In the genomic region with DNA sequence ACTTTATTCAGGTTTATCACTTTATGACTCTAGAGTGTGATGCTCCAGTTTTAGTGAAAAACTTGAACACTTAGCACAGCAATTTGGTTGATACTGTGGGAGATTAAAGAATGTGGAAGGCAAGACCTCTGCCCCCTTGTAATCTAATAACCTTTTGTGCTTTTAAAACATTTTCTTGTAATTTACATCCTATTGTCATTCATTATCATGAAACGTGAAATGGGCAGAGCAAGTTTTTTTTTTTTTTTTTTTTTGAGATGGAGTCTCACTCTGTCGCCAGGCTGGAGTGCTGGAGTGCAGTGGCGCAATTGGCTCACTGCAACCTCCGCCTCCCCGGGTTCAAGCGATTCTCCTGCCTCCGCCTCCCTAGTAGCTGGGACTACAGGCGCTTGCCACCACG, we compare ENCODE assay signal across 12 cellular contexts. TPM values are rescaled to one million over a fixed set of nuclear protein-coding genes. Genes with fewer than 3 reads are reported as not detected.
DNase-seq lines count a peak whose midpoint lies in the region; ATAC-seq, FAIRE-seq and TF ChIP-seq lines count a peak whose summit lies in the region.
"Had no signal": no experiment of that assay in that cellular context is flagged by ENCODE, and none has a peak within 500 bp of the region (broad histone marks: within the 10 kb centered on the region; RNA-seq: fewer than 3 reads in every experiment).

No MANE protein-coding gene starts in this region.

- peaks cover 67% of the 10 kb centered on the region for H3K79me2 ChIP-seq in keratinocyte (ENCODE audit: control insufficient read depth, insufficient read depth, low read length)

- no peak for TF ChIP-seq POLR2A in gastroesophageal sphincter (IDR thresholded peaks at IDR 0.05)

- no peak for TF ChIP-seq CTCF in keratinocyte (optimal IDR thresholded peaks at IDR 0.05 in 1 of 3, IDR thresholded peaks at IDR 0.05 in 1 of 3, conservative IDR thresholded peaks at IDR 0.05 in 1 of 3; ENCODE audit: extremely low read depth in 1 of 3, insufficient read depth in 2 of 3, low read length in 3 of 3)
- TF ChIP-seq CTCF in gastroesophageal sphincter (IDR thresholded peaks at IDR 0.05), result no peak

- dilution Hi-C loops in keratinocyte (cut with MboI; ENCODE audit: extremely low pct_ligation_motif_present, low sequenced_read_pairs), result no loop called here

- peak overlapping the region; percentile 99 for H3K27ac Mint-ChIP-seq in activated naive CD4-positive, alpha-beta T cell treated with anti-CD3 and anti-CD28 coated beads, Interleukin-2, amount 50 U/mL, for 24 hours
- peak overlapping the region; percentile 94 to 98 for H3K27ac Mint-ChIP-seq in activated naive CD4-positive, alpha-beta T cell treated with anti-CD3 and anti-CD28 coated beads, Interleukin-2, amount 50 U/mL, for 72 hours

- H3K4me3 ChIP-seq in keratinocyte (ENCODE audit: control insufficient read depth in 2 of 3, extremely low read depth in 1 of 3, insufficient read depth in 2 of 3, low read depth in 1 of 3, low read length in 3 of 3) (peak overlapping the region; percentile 73 to 95 (median 86)), thymus (ENCODE audit: low read length) (peak overlapping the region; percentile 85), gastroesophageal sphincter (peak overlapping the region in 1 of 2 donors; percentile 80)

- FAIRE-seq in keratinocyte (lab: Jason Lieb, UNC), result no peak

- H3K4me1 Mint-ChIP-seq in activated naive CD4-positive, alpha-beta T cell treated with anti-CD3 and anti-CD28 coated beads, Interleukin-2, amount 50 U/mL, for 24 hours, result peaks cover 57% of the 10 kb centered on the region

- peaks cover 9% of the 10 kb centered on the region for H4K20me1 ChIP-seq in keratinocyte (ENCODE audit: control insufficient read depth, extremely low read depth, insufficient read depth, low read length)

- H3K9me1 ChIP-seq in keratinocyte (ENCODE audit: control insufficient read depth, extremely low read depth, insufficient read depth, low read length), result no peaks in the 10 kb centered on the region

- no peaks in the 10 kb centered on the region for H3K9me3 Mint-ChIP-seq in activated naive CD4-positive, alpha-beta T cell treated with anti-CD3 and anti-CD28 coated beads, Interleukin-2, amount 50 U/mL, for 24 hours
- H3K9me3 Mint-ChIP-seq in activated naive CD4-positive, alpha-beta T cell treated with anti-CD3 and anti-CD28 coated beads, Interleukin-2, amount 50 U/mL, for 72 hours, result no peaks in the 10 kb centered on the region

- peak overlapping the region; percentile 89 for H3K9ac ChIP-seq in keratinocyte (ENCODE audit: control insufficient read depth, extremely low read depth, insufficient read depth, low read length)

- TF ChIP-seq EP300 in gastroesophageal sphincter (IDR thresholded peaks at IDR 0.05), result no peak

- peak overlapping the region; percentile 98 for H3K4me3 Mint-ChIP-seq in activated naive CD4-positive, alpha-beta T cell treated with anti-CD3 and anti-CD28 coated beads, Interleukin-2, amount 50 U/mL, for 24 hours

- H3K4me1 ChIP-seq in keratinocyte (ENCODE audit: control insufficient read depth, extremely low read depth, insufficient read depth, low read length), result peaks cover 13% of the 10 kb centered on the region
- peaks cover 8% of the 10 kb centered on the region for H3K4me1 ChIP-seq in thymus (ENCODE audit: control insufficient read depth, insufficient read depth, low read length)
- peaks cover 3 to 64% (median 7%) of the 10 kb centered on the region in 3 donors for H3K4me1 ChIP-seq in gastroesophageal sphincter

- no peak overlapping the region for H2AFZ ChIP-seq in keratinocyte (ENCODE audit: control insufficient read depth, low read length)

- H3K36me3 ChIP-seq in keratinocyte (ENCODE audit: control insufficient read depth in 2 of 2, extremely low read depth in 1 of 2, insufficient read depth in 2 of 2, low read length in 2 of 2), result peaks cover 1 to 3% of the 10 kb centered on the region in 2 experiments
- H3K36me3 ChIP-seq in thymus (ENCODE audit: control insufficient read depth, insufficient read depth), result peaks cover 7% of the 10 kb centered on the region
- H3K36me3 ChIP-seq in gastroesophageal sphincter, result peaks cover 0 to 13% of the 10 kb centered on the region in 2 donors

- H3K9me3 ChIP-seq in keratinocyte (ENCODE audit: control insufficient read depth, low read depth, low read length) (no peaks in the 10 kb centered on the region), thymus (ENCODE audit: control insufficient read depth) (no peaks in the 10 kb centered on the region), gastroesophageal sphincter (no peaks in the 10 kb centered on the region)

- DNase-seq in activated naive CD4-positive, alpha-beta T cell (lab: John Stamatoyannopoulos, UW), result no peak
- DNase-seq in activated naive CD4-positive, alpha-beta T cell treated with anti-CD3 and anti-CD28 coated beads, Interleukin-2, amount 50 U/mL, for 72 hours (ENCODE audit: low spot score in 2 of 2), result no peak
- DNase-seq in keratinocyte (ENCODE audit: low read depth, low spot score), result no peak
- no peak for DNase-seq in GOT3 (lab: John Stamatoyannopoulos, UW)
- DNase-seq: effector CD4-positive, alpha-beta T cell; KBM-7; stimulated activated CD4-positive, alpha-beta T cell treated with anti-CD3 and anti-CD28 coated beads, Interleukin-15, amount 100 ng/mL, for 24 hours had no signal

- H3K27ac ChIP-seq in keratinocyte (ENCODE audit: control insufficient read depth, insufficient read depth, low read length), result no peak overlapping the region
- H3K27ac ChIP-seq in thymus (ENCODE audit: low read depth), result no peak overlapping the region
- no peak overlapping the region for H3K27ac ChIP-seq in gastroesophageal sphincter

- peaks cover 11% of the 10 kb centered on the region for H3K36me3 Mint-ChIP-seq in activated naive CD4-positive, alpha-beta T cell treated with anti-CD3 and anti-CD28 coated beads, Interleukin-2, amount 50 U/mL, for 24 hours
- peaks cover 18 to 31% of the 10 kb centered on the region in 2 donors for H3K36me3 Mint-ChIP-seq in activated naive CD4-positive, alpha-beta T cell treated with anti-CD3 and anti-CD28 coated beads, Interleukin-2, amount 50 U/mL, for 72 hours

- 90% methylated on average over 9 of the region's 9 CpGs for WGBS in thymus
- WGBS in gastroesophageal sphincter (ENCODE audit: low coverage in 1 of 2), 2 donors, result 0 to 77% methylated on average over 1 to 9 of the region's 9 CpGs

- peak overlapping the region; percentile 96 for H3K4me2 ChIP-seq in keratinocyte (ENCODE audit: control insufficient read depth, extremely low read depth, insufficient read depth, low read depth, low read length)

- ATAC-seq in activated naive CD4-positive, alpha-beta T cell treated with anti-CD3 and anti-CD28 coated beads, Interleukin-2, amount 50 U/mL, for 72 hours, result no peak
- ATAC-seq in GM19351 (IDR thresholded peaks at IDR 0.05; ENCODE audit: unreplicated experiment) (no peak), gastroesophageal sphincter (no peak)

- no peaks in the 10 kb centered on the region for H3K27me3 Mint-ChIP-seq in activated naive CD4-positive, alpha-beta T cell treated with anti-CD3 and anti-CD28 coated beads, Interleukin-2, amount 50 U/mL, for 24 hours

- H3K27me3 ChIP-seq in keratinocyte (ENCODE audit: control insufficient read depth, extremely low read depth, insufficient read depth, low read length), result no peaks in the 10 kb centered on the region
- no peaks in the 10 kb centered on the region for H3K27me3 ChIP-seq in thymus (ENCODE audit: control insufficient read depth, insufficient read depth)
- H3K27me3 ChIP-seq in gastroesophageal sphincter, result no peaks in the 10 kb centered on the region

RNA-seq across cellular contexts. Expression of gene PAIP2, which starts 1.8 kb away (rescaled TPM):
- 100 to 1,000 TPM in 1 of 2 donors, 10 to 100 TPM in 1; 85.7 to 111 TPM for total RNA-seq in activated naive CD4-positive, alpha-beta T cell treated with anti-CD3 and anti-CD28 coated beads, Interleukin-2, amount 50 U/mL, for 72 hours
- polyA plus RNA-seq in keratinocyte (31.0 to 65.6 TPM (median 43.8 TPM) in 3 replicates), thymus (155 TPM)
- polyA plus RNA-seq in keratinocyte (2011; ENCODE audit: low read depth), result 80.5 TPM
- 36.1 and 63.7 TPM in 2 replicates for polyA plus RNA-seq in keratinocyte (2011; cell fraction: cytosol; rRNA removed)
- polyA plus RNA-seq in keratinocyte (2011; cell fraction: nucleus; rRNA removed), result 22.0 and 33.2 TPM in 2 replicates
- polyA plus RNA-seq in keratinocyte (2012; ENCODE audit: low replicate concordance), result 41.7 and 65.0 TPM in 2 replicates
- 7.7 to 32.7 TPM (median 10.2 TPM) in 3 replicates for polyA minus RNA-seq in keratinocyte
- 50.8 TPM for polyA minus RNA-seq in keratinocyte (2011; cell fraction: cytosol; rRNA and poly(A)+ RNA removed)
- polyA minus RNA-seq in keratinocyte (2011; cell fraction: nucleus; rRNA and poly(A)+ RNA removed), result 7.9 and 13.3 TPM in 2 replicates
- total RNA-seq in gastroesophageal sphincter, result 100 to 1,000 TPM in 2 of 4 donors, 10 to 100 TPM in 2; 78.5 to 131 (median 93.3) TPM

RNA-seq across cellular contexts. Expression of gene SLC23A1, which starts 39.6 kb away (rescaled TPM):
- 1 to 10 TPM in 1 of 2 donors, under 1 TPM in 1; 0.25 to 2.3 TPM for total RNA-seq in activated naive CD4-positive, alpha-beta T cell treated with anti-CD3 and anti-CD28 coated beads, Interleukin-2, amount 50 U/mL, for 72 hours
- polyA plus RNA-seq in keratinocyte (0.03 TPM in 1 of 3 replicates, not detected in the others), thymus (5.4 TPM)
- polyA plus RNA-seq in keratinocyte (2011; ENCODE audit: low read depth), result not detected
- polyA plus RNA-seq in keratinocyte (2011; cell fraction: cytosol; rRNA removed), result not detected in 2 replicates
- not detected in 2 replicates for polyA plus RNA-seq in keratinocyte (2011; cell fraction: nucleus; rRNA removed)
- 0.06 TPM in 1 of 2 replicates, not detected in the other for polyA plus RNA-seq in keratinocyte (2012; ENCODE audit: low replicate concordance)
- polyA minus RNA-seq in keratinocyte, result not detected in 3 replicates
- polyA minus RNA-seq in keratinocyte (2011; cell fraction: cytosol; rRNA and poly(A)+ RNA removed), result not detected
- polyA minus RNA-seq in keratinocyte (2011; cell fraction: nucleus; rRNA and poly(A)+ RNA removed), result not detected in 2 replicates
- not detected for total RNA-seq in gastroesophageal sphincter
- total RNA-seq: SK-MEL-5 had no signal

RNA-seq across cellular contexts. Expression of gene MZB1, which starts 46.2 kb away (rescaled TPM):
- 10 to 100 TPM; 14.2 to 24.1 TPM for total RNA-seq in activated naive CD4-positive, alpha-beta T cell treated with anti-CD3 and anti-CD28 coated beads, Interleukin-2, amount 50 U/mL, for 72 hours
- 0.13 to 0.27 TPM in 2 of 3 replicates, not detected in the other for polyA plus RNA-seq in keratinocyte
- not detected for polyA plus RNA-seq in keratinocyte (2011; ENCODE audit: low read depth)
- polyA plus RNA-seq in keratinocyte (2011; cell fraction: cytosol; rRNA removed), result not detected in 2 replicates
- 0.09 and 0.10 TPM in 2 replicates for polyA plus RNA-seq in keratinocyte (2011; cell fraction: nucleus; rRNA removed)
- polyA plus RNA-seq in keratinocyte (2012; ENCODE audit: low replicate concordance), result 0.13 TPM in 1 of 2 replicates, not detected in the other
- 0.22 to 0.46 TPM in 2 of 3 replicates, not detected in the other for polyA minus RNA-seq in keratinocyte
- polyA minus RNA-seq in keratinocyte (2011; cell fraction: cytosol; rRNA and poly(A)+ RNA removed), result not detected
- polyA minus RNA-seq in keratinocyte (2011; cell fraction: nucleus; rRNA and poly(A)+ RNA removed), result 0.42 TPM in 1 of 2 replicates, not detected in the other
- polyA plus RNA-seq in thymus, result 380 TPM
- total RNA-seq in gastroesophageal sphincter, result under 1 TPM in 1 of 4 donors, not detected in 3; 0.74 TPM
- total RNA-seq: SK-MEL-5 had no signal

RNA-seq across cellular contexts. Expression of gene MATR3, which starts 49.9 kb away (rescaled TPM):
- 100 to 1,000 TPM; 160 to 182 TPM for total RNA-seq in activated naive CD4-positive, alpha-beta T cell treated with anti-CD3 and anti-CD28 coated beads, Interleukin-2, amount 50 U/mL, for 72 hours
- polyA plus RNA-seq in keratinocyte (81.6 to 122 TPM (median 82.8 TPM) in 3 replicates), thymus (253 TPM)
- 430 TPM for polyA plus RNA-seq in keratinocyte (2011; ENCODE audit: low read depth)
- 43.4 and 70.2 TPM in 2 replicates for polyA plus RNA-seq in keratinocyte (2011; cell fraction: cytosol; rRNA removed)
- polyA plus RNA-seq in keratinocyte (2011; cell fraction: nucleus; rRNA removed), result 70.4 and 82.4 TPM in 2 replicates
- 84.6 and 125 TPM in 2 replicates for polyA plus RNA-seq in keratinocyte (2012; ENCODE audit: low replicate concordance)
- polyA minus RNA-seq in keratinocyte, result 142 to 184 TPM (median 144 TPM) in 3 replicates
- 52.9 TPM for polyA minus RNA-seq in keratinocyte (2011; cell fraction: cytosol; rRNA and poly(A)+ RNA removed)
- polyA minus RNA-seq in keratinocyte (2011; cell fraction: nucleus; rRNA and poly(A)+ RNA removed), result 62.5 and 132 TPM in 2 replicates
- 100 to 1,000 TPM; 194 to 326 (median 314) TPM for total RNA-seq in gastroesophageal sphincter

RNA-seq across cellular contexts. Expression of gene PROB1, which starts 51.4 kb away (rescaled TPM):
- 1 to 10 TPM; 3.3 to 4.3 TPM for total RNA-seq in activated naive CD4-positive, alpha-beta T cell treated with anti-CD3 and anti-CD28 coated beads, Interleukin-2, amount 50 U/mL, for 72 hours
- 0.22 to 0.32 TPM (median 0.26 TPM) in 3 replicates for polyA plus RNA-seq in keratinocyte
- 0.06 TPM for polyA plus RNA-seq in keratinocyte (2011; ENCODE audit: low read depth)
- 0.10 and 0.18 TPM in 2 replicates for polyA plus RNA-seq in keratinocyte (2011; cell fraction: cytosol; rRNA removed)
- polyA plus RNA-seq in keratinocyte (2011; cell fraction: nucleus; rRNA removed), result 0.37 and 0.48 TPM in 2 replicates
- polyA plus RNA-seq in keratinocyte (2012; ENCODE audit: low replicate concordance), result 0.16 and 1.2 TPM in 2 replicates
- polyA minus RNA-seq in keratinocyte, result 0.10 to 0.33 TPM (median 0.16 TPM) in 3 replicates
- 0.38 TPM for polyA minus RNA-seq in keratinocyte (2011; cell fraction: cytosol; rRNA and poly(A)+ RNA removed)
- polyA minus RNA-seq in keratinocyte (2011; cell fraction: nucleus; rRNA and poly(A)+ RNA removed), result 0.42 and 0.47 TPM in 2 replicates
- 1.0 TPM for polyA plus RNA-seq in thymus
- 1 to 10 TPM; 1.2 to 9.1 (median 4.1) TPM for total RNA-seq in gastroesophageal sphincter

Comparison
In these comparisons a context has a peak if more than half of its experiments do, and no peak if none do; other contexts are left out.
1. RNA of gene MZB1, which starts 46.2 kb away (total RNA-seq): 14.2 to 24.1 TPM in activated naive CD4-positive, alpha-beta T cell treated with anti-CD3 and anti-CD28 coated beads, Interleukin-2, amount 50 U/mL, for 72 hours; 0.74 TPM in gastroesophageal sphincter; every median in the first group is over 4 times any median in the second.